In the genomic region with DNA sequence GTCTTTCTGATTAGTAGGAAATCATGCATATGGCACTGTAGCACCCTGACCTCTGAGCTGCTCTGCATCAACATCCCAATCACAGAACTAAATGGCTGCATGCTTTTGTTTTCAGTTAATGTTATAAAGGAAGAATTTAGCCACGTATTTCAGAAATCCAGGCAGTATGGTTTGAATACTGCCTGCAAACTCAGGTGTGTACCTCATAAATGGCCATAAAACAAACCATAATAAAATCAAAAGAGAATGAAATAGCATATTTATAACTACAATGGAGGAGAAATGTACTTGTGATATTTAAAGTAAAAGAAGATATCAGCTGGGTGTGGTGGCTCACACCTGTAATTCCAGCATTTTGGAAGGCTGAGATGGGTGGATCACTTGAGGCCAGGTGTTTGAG, we compare ENCODE assay signal across 5 cellular contexts.
"Had no signal": no experiment of that assay in that cellular context is flagged by ENCODE, and none has a peak within 500 bp of the region (broad histone marks: within the 10 kb centered on the region; RNA-seq: fewer than 3 reads in every experiment).

No MANE protein-coding gene starts in this region.

- H3K4me3 ChIP-seq: K562 had no signal

- ATAC-seq: HepG2, K562 had no signal

- DNase-seq: IMR-90, KBM-7, KG1 had no signal
